In genomic region chr20:53691811-53692192, GRCh38 we compare ENCODE assay signal across 17 cellular contexts.
A peak's percentile ranks its signal among the peaks of the same experiment; 100 is the strongest.
DNase-seq lines count a peak whose midpoint lies in the region; ATAC-seq, FAIRE-seq and TF ChIP-seq lines count a peak whose summit lies in the region.
"Had no signal": no experiment of that assay in that cellular context is flagged by ENCODE, and none has a peak within 500 bp of the region (broad histone marks: within the 10 kb centered on the region; RNA-seq: fewer than 3 reads in every experiment).

No MANE protein-coding gene starts in this region.

- no peak for TF ChIP-seq RAD21 in GM12878 (IDR thresholded peaks at IDR 0.05; ENCODE audit: insufficient read depth, low read depth, low read length)

- RAD21 ChIA-PET in GM12878 (lab: Charles Lee; ENCODE audit: unreplicated experiment): interaction anchor here (1.4 to 3.0 kb wide), 2 partner anchors 15 to 33 kb away, joined by 4 to 8 read pairs; no protein-coding TSS in a partner anchor

- intact Hi-C loops in CD8-positive, alpha-beta T cell (cut with DNase I, micrococcal nuclease): loop anchor here in 1 of 2 experiments (5.0 kb wide), 1 partner anchor 40 kb away; no protein-coding TSS in a partner anchor
- intact Hi-C loops in GM12878 (cut with micrococcal nuclease; ENCODE audit: unreplicated experiment): no loop called here

- H3K27me3 Mint-ChIP-seq in CD8-positive, alpha-beta T cell (ENCODE audit: low read depth): no peaks in the 10 kb centered on the region
- H3K27me3 Mint-ChIP-seq: activated CD4-positive, alpha-beta T cell treated with anti-CD3 and anti-CD28 coated beads for 36 hours had no signal

- no peaks in the 10 kb centered on the region for H3K79me2 ChIP-seq in GM12878 (ENCODE audit: control insufficient read depth, insufficient read depth, low read length)
- H3K79me2 ChIP-seq in osteoblast (ENCODE audit: insufficient read depth, low read length): no peaks in the 10 kb centered on the region

- TF ChIP-seq EP300 in GM12878 (IDR thresholded peaks at IDR 0.05; ENCODE audit: borderline replicate concordance in 1 of 2, control insufficient read depth in 1 of 2, low read depth in 2 of 2, low read length in 2 of 2): no peak

- FAIRE-seq in HTR-8/SVneo (lab: Jason Lieb, UNC) (peak; percentile 16), GM12878 (lab: Jason Lieb, UNC) (no peak)

- no peak overlapping the region for H3K27ac ChIP-seq in CD8-positive, alpha-beta T cell (ENCODE audit: low read depth, low read length)
- H3K27ac ChIP-seq in GM12878 (ENCODE audit: control insufficient read depth, insufficient read depth) (no peak overlapping the region), osteoblast (ENCODE audit: low read depth, low read length) (peak overlapping the region; percentile 95)
- H3K27ac ChIP-seq: left ventricle myocardium inferior, RWPE1 had no signal

- WGBS in GM12878 (ENCODE audit: insufficient coverage, insufficient replicate concordance, low lambda C conversion rate, missing lambda C conversion rate): 100% methylated on average over 1 of the region's 1 CpG

- no peaks in the 10 kb centered on the region for H3K9me3 ChIP-seq in CD8-positive, alpha-beta T cell (ENCODE audit: low read length)
- no peaks in the 10 kb centered on the region for H3K9me3 ChIP-seq in GM12878 (replicated peaks; ENCODE audit: control insufficient read depth, insufficient read depth, low read length)
- no peaks in the 10 kb centered on the region for H3K9me3 ChIP-seq in osteoblast (ENCODE audit: low read depth, low read length)
- H3K9me3 ChIP-seq: left ventricle myocardium inferior, mucosa of descending colon had no signal

- DNase-seq in CD8-positive, alpha-beta T cell: no peak
- DNase-seq in HTR-8/SVneo (ENCODE audit: insufficient read length, low spot score): no peak
- DNase-seq in GM12878 (ENCODE audit: low read depth, low spot score): no peak
- DNase-seq in osteoblast (ENCODE audit: insufficient read length, low spot score, missing footprints): peak; percentile 32
- DNase-seq in NCI-H2081 (lab: John Stamatoyannopoulos, UW): no peak
- DNase-seq: activated CD4-positive, alpha-beta T cell treated with anti-CD3 and anti-CD28 coated beads for 36 hours; activated gamma-delta T cell; head of caudate nucleus; KBM-7; left ventricle myocardium inferior; mucosa of descending colon; MV-4-11; NCI-H1930; stimulated activated CD4-positive, alpha-beta T cell treated with anti-CD3 and anti-CD28 coated beads, Interleukin-15, amount 100 ng/mL, for 24 hours had no signal

- no peaks in the 10 kb centered on the region for H3K27me3 ChIP-seq in CD8-positive, alpha-beta T cell (ENCODE audit: insufficient read depth, low read length)
- H3K27me3 ChIP-seq in GM12878 (replicated peaks in 1 of 2; ENCODE audit: control insufficient read depth in 2 of 2, insufficient read depth in 2 of 2, low read length in 1 of 2): no peaks in the 10 kb centered on the region
- H3K27me3 ChIP-seq in osteoblast (ENCODE audit: insufficient read depth, low read length): no peaks in the 10 kb centered on the region

- H3K4me2 ChIP-seq in GM12878 (ENCODE audit: control insufficient read depth, insufficient read depth): no peak overlapping the region
- peak overlapping the region; percentile 22 for H3K4me2 ChIP-seq in osteoblast (ENCODE audit: insufficient read depth, low read length)

- no peak for TF ChIP-seq CTCF in CD8-positive, alpha-beta T cell (IDR thresholded peaks at IDR 0.05)
- TF ChIP-seq CTCF in GM12878 (IDR thresholded peaks at IDR 0.05 in 2 of 3, conservative IDR thresholded peaks at IDR 0.05 in 1 of 3; ENCODE audit: control insufficient read depth in 2 of 3, extremely low read depth in 1 of 3, insufficient read depth in 1 of 3, low read depth in 3 of 3, low read length in 3 of 3) (no peak), osteoblast (IDR thresholded peaks at IDR 0.05; ENCODE audit: extremely low read depth, low read depth, low read length) (no peak)

- SMC1A ChIA-PET in GM12878 (lab: Charles Lee; ENCODE audit: uncharacterized antibody, unreplicated experiment): interaction anchor here (0.6 to 1.7 kb wide), 12 partner anchors 10 to 248 kb away, joined by 3 to 7 read pairs (median 3); no protein-coding TSS in a partner anchor

- no peak overlapping the region for H3K4me3 ChIP-seq in CD8-positive, alpha-beta T cell (ENCODE audit: low read depth, low read length)
- H3K4me3 ChIP-seq in GM12878 (no peak overlapping the region), osteoblast (ENCODE audit: insufficient read depth, low read length) (no peak overlapping the region)
- H3K4me3 ChIP-seq: left ventricle myocardium inferior, mucosa of descending colon had no signal

- no peak for TF ChIP-seq POLR2A in GM12878 (IDR thresholded peaks at IDR 0.05; ENCODE audit: low read depth, low read length)

- H3K9ac ChIP-seq in GM12878 (ENCODE audit: control insufficient read depth, insufficient read depth, low read length): no peak overlapping the region

- H3K4me3 Mint-ChIP-seq in CD8-positive, alpha-beta T cell: no peak overlapping the region
- H3K4me3 Mint-ChIP-seq: activated CD4-positive, alpha-beta T cell treated with anti-CD3 and anti-CD28 coated beads for 36 hours had no signal

- no peaks in the 10 kb centered on the region for H3K36me3 Mint-ChIP-seq in CD8-positive, alpha-beta T cell

- H2AFZ ChIP-seq in GM12878 (ENCODE audit: control insufficient read depth, low read depth, low read length): 0 out of 2 replicates have a peak overlapping the region, but pooled peaks have one; percentile 17
- peak overlapping the region; percentile 66 for H2AFZ ChIP-seq in osteoblast (ENCODE audit: low read length)

- peak overlapping the region; percentile 39 for H3K27ac Mint-ChIP-seq in CD8-positive, alpha-beta T cell
- H3K27ac Mint-ChIP-seq: activated CD4-positive, alpha-beta T cell treated with anti-CD3 and anti-CD28 coated beads for 36 hours had no signal

- in situ Hi-C loops in GM12878 (cut with MboI): no loop called here

- H3K9me3 Mint-ChIP-seq in CD8-positive, alpha-beta T cell: no peaks in the 10 kb centered on the region

- H4K20me1 ChIP-seq in GM12878 (ENCODE audit: control insufficient read depth, insufficient read depth) (no peaks in the 10 kb centered on the region), osteoblast (ENCODE audit: insufficient read depth, low read length) (no peaks in the 10 kb centered on the region)

- peaks cover 34% of the 10 kb centered on the region for H3K4me1 Mint-ChIP-seq in CD8-positive, alpha-beta T cell (ENCODE audit: low read depth)

- no peak for ATAC-seq in CD8-positive, alpha-beta T cell
- ATAC-seq in GM12878 (no peak), HG03378 (IDR thresholded peaks at IDR 0.05; ENCODE audit: unreplicated experiment) (no peak), HG02588 (IDR thresholded peaks at IDR 0.05; ENCODE audit: unreplicated experiment) (no peak)
- ATAC-seq: activated CD4-positive, alpha-beta T cell treated with anti-CD3 and anti-CD28 coated beads for 36 hours had no signal

- H3K36me3 ChIP-seq in CD8-positive, alpha-beta T cell (ENCODE audit: insufficient read depth, low read length): no peaks in the 10 kb centered on the region
- H3K36me3 ChIP-seq in GM12878 (ENCODE audit: control insufficient read depth in 2 of 2, insufficient read depth in 2 of 2, low read length in 1 of 2) (no peaks in the 10 kb centered on the region), osteoblast (ENCODE audit: insufficient read depth, low read length) (no peaks in the 10 kb centered on the region)
- H3K36me3 ChIP-seq: left ventricle myocardium inferior had no signal

- BruUV-seq in GM12878 (replicated peaks; lab: Mats Ljungman, UMichigan): no TSS peak

- H3K4me1 ChIP-seq in CD8-positive, alpha-beta T cell (ENCODE audit: insufficient read depth, low read length): peaks cover 12% of the 10 kb centered on the region
- H3K4me1 ChIP-seq in GM12878 (ENCODE audit: control insufficient read depth, insufficient read depth, low read length) (peaks cover 17% of the 10 kb centered on the region), osteoblast (ENCODE audit: insufficient read depth, low read length) (peaks cover 18% of the 10 kb centered on the region)
- H3K4me1 ChIP-seq: left ventricle myocardium inferior had no signal

- CTCF ChIA-PET in CD8-positive, alpha-beta T cell (lab: Charles Lee): no interaction called here
- CTCF ChIA-PET in GM12878 (lab: Yijun Ruan, JAX): interaction anchor here (1.3 kb wide), 1 partner anchor 13 kb away, joined by 4 read pairs; no protein-coding TSS in a partner anchor

- POLR2A ChIA-PET in CD8-positive, alpha-beta T cell (lab: Charles Lee): interaction anchor here (1.5 kb wide), 1 partner anchor 31 kb away, joined by 4 read pairs; no protein-coding TSS in a partner anchor
- POLR2A ChIA-PET in GM12878 (lab: Charles Lee): interaction anchor here (2.0 kb wide), 2 partner anchors 12 to 27 kb away, joined by 4 to 5 read pairs; no protein-coding TSS in a partner anchor

TF ChIP-seq in GM12878, 131 proteins besides CTCF, POLR2A, EP300 and RAD21:
- TF ChIP-seq, protein P1, sequence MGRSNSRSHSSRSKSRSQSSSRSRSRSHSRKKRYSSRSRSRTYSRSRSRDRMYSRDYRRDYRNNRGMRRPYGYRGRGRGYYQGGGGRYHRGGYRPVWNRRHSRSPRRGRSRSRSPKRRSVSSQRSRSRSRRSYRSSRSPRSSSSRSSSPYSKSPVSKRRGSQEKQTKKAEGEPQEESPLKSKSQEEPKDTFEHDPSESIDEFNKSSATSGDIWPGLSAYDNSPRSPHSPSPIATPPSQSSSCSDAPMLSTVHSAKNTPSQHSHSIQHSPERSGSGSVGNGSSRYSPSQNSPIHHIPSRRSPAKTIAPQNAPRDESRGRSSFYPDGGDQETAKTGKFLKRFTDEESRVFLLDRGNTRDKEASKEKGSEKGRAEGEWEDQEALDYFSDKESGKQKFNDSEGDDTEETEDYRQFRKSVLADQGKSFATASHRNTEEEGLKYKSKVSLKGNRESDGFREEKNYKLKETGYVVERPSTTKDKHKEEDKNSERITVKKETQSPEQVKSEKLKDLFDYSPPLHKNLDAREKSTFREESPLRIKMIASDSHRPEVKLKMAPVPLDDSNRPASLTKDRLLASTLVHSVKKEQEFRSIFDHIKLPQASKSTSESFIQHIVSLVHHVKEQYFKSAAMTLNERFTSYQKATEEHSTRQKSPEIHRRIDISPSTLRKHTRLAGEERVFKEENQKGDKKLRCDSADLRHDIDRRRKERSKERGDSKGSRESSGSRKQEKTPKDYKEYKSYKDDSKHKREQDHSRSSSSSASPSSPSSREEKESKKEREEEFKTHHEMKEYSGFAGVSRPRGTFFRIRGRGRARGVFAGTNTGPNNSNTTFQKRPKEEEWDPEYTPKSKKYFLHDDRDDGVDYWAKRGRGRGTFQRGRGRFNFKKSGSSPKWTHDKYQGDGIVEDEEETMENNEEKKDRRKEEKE (IDR thresholded peaks at IDR 0.05): no peak
- TF ChIP-seq HDGF (IDR thresholded peaks at IDR 0.05) (no peak), NFXL1 (IDR thresholded peaks at IDR 0.05; ENCODE audit: borderline replicate concordance) (peak; percentile 92)
